8 cellular contexts compared by ENCODE assay signal in the genomic region with DNA sequence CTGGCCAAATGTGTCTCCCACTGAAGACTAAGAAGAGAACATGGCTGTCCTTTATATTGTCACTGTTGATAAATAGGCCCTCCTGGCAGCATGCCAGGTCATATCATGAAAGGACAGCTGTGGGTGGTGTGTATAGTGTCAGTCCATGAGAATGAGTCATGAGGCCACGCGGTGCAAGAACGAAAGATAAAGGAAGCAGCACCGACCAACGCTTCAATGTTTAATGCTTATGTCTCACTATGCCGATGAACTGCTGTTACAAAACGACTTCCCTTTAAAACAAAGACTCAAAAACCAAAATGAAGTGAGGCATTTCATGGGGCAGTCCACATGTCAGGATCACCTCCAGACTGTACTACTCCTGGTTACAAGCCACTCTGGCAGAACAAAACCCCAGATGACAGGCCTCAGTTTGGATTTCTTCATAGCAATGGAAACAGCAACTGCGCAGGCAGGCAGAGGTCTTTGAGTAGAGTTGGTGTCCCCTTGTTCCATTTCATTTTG. TPM values are rescaled to one million over a fixed set of nuclear protein-coding genes. Genes with fewer than 3 reads are reported as not detected.
DNase-seq lines count a peak whose midpoint lies in the region; ATAC-seq, FAIRE-seq and TF ChIP-seq lines count a peak whose summit lies in the region.

No MANE protein-coding gene starts in this region.

- BruUV-seq in endothelial cell of umbilical vein (replicated peaks; lab: Mats Ljungman, UMichigan), result no TSS peak

- ATAC-seq in GM18870 (IDR thresholded peaks at IDR 0.05; ENCODE audit: unreplicated experiment), result no peak

- POLR2A ChIA-PET in endothelial cell of umbilical vein (lab: Charles Lee), result no interaction called here

- TF ChIP-seq POLR2A in endothelial cell of umbilical vein (IDR thresholded peaks at IDR 0.05; ENCODE audit: low read depth, low read length), result no peak

- H4K20me1 ChIP-seq in endothelial cell of umbilical vein (replicated peaks; ENCODE audit: control insufficient read depth, extremely low read depth, insufficient read depth, low read length), result no peaks in the 10 kb centered on the region

- no peaks in the 10 kb centered on the region for H3K79me2 ChIP-seq in ACC112 (ENCODE audit: control insufficient read depth, insufficient read depth, low read length, unreplicated experiment)
- H3K79me2 ChIP-seq in endothelial cell of umbilical vein (ENCODE audit: control insufficient read depth, insufficient read depth, low read length), result no peaks in the 10 kb centered on the region

- H2AFZ ChIP-seq in ACC112 (ENCODE audit: low read length, unreplicated experiment) (peak overlapping the region; percentile 45), endothelial cell of umbilical vein (ENCODE audit: low read depth, low read length) (peak overlapping the region; percentile 52)

- dilution Hi-C loops in endothelial cell of umbilical vein (cut with MboI; ENCODE audit: extremely low pct_ligation_motif_present, low sequenced_read_pairs), result no loop called here

- FAIRE-seq in endothelial cell of umbilical vein (lab: Jason Lieb, UNC) (peak; percentile 93), small intestine (lab: Jason Lieb, UNC) (no peak)

- H3K9me3 ChIP-seq in endothelial cell of umbilical vein (replicated peaks; ENCODE audit: control insufficient read depth, insufficient read depth, low read length) (no peaks in the 10 kb centered on the region), small intestine (ENCODE audit: control insufficient read depth, low read depth) (no peaks in the 10 kb centered on the region)

- CTCF ChIA-PET in endothelial cell of umbilical vein (lab: Charles Lee), result no interaction called here

- intact Hi-C loops in endothelial cell of umbilical vein (cut with micrococcal nuclease), result no loop called here
- intact Hi-C loops in dorsolateral prefrontal cortex (cut with DNase I), result loop anchor here (2.0 to 5.0 kb wide), 2 partner anchors 140 to 141 kb away; no protein-coding TSS in a partner anchor

- no peaks in the 10 kb centered on the region for H3K27me3 ChIP-seq in ACC112 (ENCODE audit: insufficient read depth, low read length)
- no peaks in the 10 kb centered on the region for H3K27me3 ChIP-seq in endothelial cell of umbilical vein (ENCODE audit: control insufficient read depth in 2 of 2, insufficient read depth in 2 of 2, low read length in 2 of 2)
- H3K27me3 ChIP-seq in small intestine (ENCODE audit: control insufficient read depth in 2 of 2, insufficient read depth in 2 of 2, low read length in 2 of 2), result no peaks in the 10 kb centered on the region
- peaks cover 0 to 67% (median 20%) of the 10 kb centered on the region in 45 donors for H3K27me3 ChIP-seq in dorsolateral prefrontal cortex

- H3K9ac ChIP-seq in endothelial cell of umbilical vein (replicated peaks; ENCODE audit: extremely low read depth, insufficient read depth, low read length), result no peak overlapping the region

- H3K4me3 ChIP-seq in ACC112 (ENCODE audit: low read depth, low read length), result peak overlapping the region; percentile 37; the same call in 1 of the 2 replicates
- H3K4me3 ChIP-seq in endothelial cell of umbilical vein (replicated peaks in 1 of 3; ENCODE audit: insufficient read depth in 1 of 3, low read depth in 1 of 3, low read length in 3 of 3), result no peak overlapping the region
- H3K4me3 ChIP-seq in small intestine (ENCODE audit: low read depth in 1 of 2, low read length in 2 of 2), result no peak overlapping the region
- no peak overlapping the region for H3K4me3 ChIP-seq in dorsolateral prefrontal cortex

- peak overlapping the region; percentile 38; the same call in 1 of the 2 replicates for H3K27ac ChIP-seq in ACC112 (ENCODE audit: low read depth, low read length)
- H3K27ac ChIP-seq in endothelial cell of umbilical vein (ENCODE audit: insufficient read depth, low read depth, low read length), result peak overlapping the region; percentile 23
- H3K27ac ChIP-seq in small intestine (ENCODE audit: low read depth in 1 of 2, low read length in 1 of 2), result peak overlapping the region in 1 of 2 donors; percentile 75
- H3K27ac ChIP-seq in dorsolateral prefrontal cortex, result no peak overlapping the region

- no peaks in the 10 kb centered on the region for H3K9me1 ChIP-seq in endothelial cell of umbilical vein (replicated peaks; ENCODE audit: control insufficient read depth, extremely low read depth, insufficient read depth, low read length)

- H3K4me2 ChIP-seq in endothelial cell of umbilical vein (ENCODE audit: insufficient read depth, low read length), result no peak overlapping the region

- TF ChIP-seq CTCF in endothelial cell of umbilical vein (IDR thresholded peaks at IDR 0.05; ENCODE audit: extremely low read depth in 1 of 2, insufficient read depth in 1 of 2, low read depth in 1 of 2, low read length in 2 of 2) (no peak), dorsolateral prefrontal cortex (IDR thresholded peaks at IDR 0.05 in 54 of 56, conservative IDR thresholded peaks at IDR 0.05 in 2 of 56; ENCODE audit: low read depth in 1 of 56, partially characterized antibody in 56 of 56) (no peak)

- no peaks in the 10 kb centered on the region for H3K36me3 ChIP-seq in ACC112 (ENCODE audit: insufficient read depth, low read length)
- H3K36me3 ChIP-seq in endothelial cell of umbilical vein (ENCODE audit: control insufficient read depth in 2 of 2, extremely low read depth in 1 of 2, insufficient read depth in 2 of 2, low read length in 2 of 2), result no peaks in the 10 kb centered on the region
- no peaks in the 10 kb centered on the region for H3K36me3 ChIP-seq in small intestine (ENCODE audit: control insufficient read depth in 2 of 2, insufficient read depth in 2 of 2, low read length in 2 of 2)

- H3K4me1 ChIP-seq in ACC112 (ENCODE audit: control insufficient read depth, insufficient read depth, low read length, unreplicated experiment) (peaks cover 17% of the 10 kb centered on the region), endothelial cell of umbilical vein (ENCODE audit: control insufficient read depth, extremely low read depth, insufficient read depth, low read length) (peaks cover 6% of the 10 kb centered on the region), small intestine (ENCODE audit: control insufficient read depth in 2 of 2, insufficient read depth in 1 of 2, low read depth in 1 of 2, low read length in 1 of 2) (no peaks in the 10 kb centered on the region)

- DNase-seq in NCI-H1092 treated with DMSO at 0.1 percent for 48 hours (lab: John Stamatoyannopoulos, UW), result peak; percentile 34
- DNase-seq in activated CD4-positive, alpha-beta T cell treated with anti-CD3 and anti-CD28 coated beads for 4 hours, result peak; percentile 58 to 69
- DNase-seq in endothelial cell of umbilical vein (ENCODE audit: low read depth, low spot score), result peak; percentile 64
- DNase-seq in small intestine, result peak; percentile 93
- no peak for DNase-seq in dorsolateral prefrontal cortex
- DNase-seq in NCI-H446 (lab: John Stamatoyannopoulos, UW), result no peak

- WGBS in small intestine, 3 donors, result 13 to 35% (median 17%) methylated on average over 8 of the region's 8 CpGs

TF ChIP-seq in endothelial cell of umbilical vein, 7 proteins besides CTCF, POLR2A, EP300 and RAD21:
- TF ChIP-seq JUN (IDR thresholded peaks at IDR 0.05; ENCODE audit: borderline replicate concordance, insufficient read depth, insufficient read length, low read depth), result peak; percentile 49
- TF ChIP-seq POLR2AphosphoS5 (IDR thresholded peaks at IDR 0.05; ENCODE audit: insufficient read depth, low read depth, low read length), result no peak
- TF ChIP-seq FOS (IDR thresholded peaks at IDR 0.05; ENCODE audit: borderline replicate concordance, insufficient read depth, low read length), result no peak
- no peak for TF ChIP-seq MYC (IDR thresholded peaks at IDR 0.05; ENCODE audit: low read depth, low read length)
- TF ChIP-seq, protein P1, sequence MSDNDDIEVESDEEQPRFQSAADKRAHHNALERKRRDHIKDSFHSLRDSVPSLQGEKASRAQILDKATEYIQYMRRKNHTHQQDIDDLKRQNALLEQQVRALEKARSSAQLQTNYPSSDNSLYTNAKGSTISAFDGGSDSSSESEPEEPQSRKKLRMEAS (IDR thresholded peaks at IDR 0.05; ENCODE audit: insufficient read depth, insufficient read length), result no peak
- no peak for TF ChIP-seq EZH2 (IDR thresholded peaks at IDR 0.05; ENCODE audit: borderline replicate concordance, low read depth, low read length, severe bottlenecking)

RNA-seq across cellular contexts. Expression of a gene that starts 5.2 kb away (rescaled TPM):
- total RNA-seq in endothelial cell of umbilical vein (0.75 and 1.8 TPM in 2 replicates), dorsolateral prefrontal cortex (10 to 100 TPM in 41 of 120 experiments, 1 to 10 TPM in 79; 4.4 to 17.2 (median 8.8) TPM)
- polyA plus RNA-seq in endothelial cell of umbilical vein (0.32 and 0.38 TPM in 2 replicates), small intestine (1 to 10 TPM; 1.4 to 2.2 (median 1.6) TPM)
- 0.56 and 0.75 TPM in 2 replicates for polyA plus RNA-seq in endothelial cell of umbilical vein (2011; cell fraction: cytosol; rRNA removed)
- 1.3 TPM in 2 replicates for polyA plus RNA-seq in endothelial cell of umbilical vein (2011; cell fraction: nucleus; rRNA removed)
- 0.56 and 0.80 TPM in 2 replicates for polyA plus RNA-seq in endothelial cell of umbilical vein (2012)
- 0.93 and 1.5 TPM in 2 replicates for polyA minus RNA-seq in endothelial cell of umbilical vein
- 1.7 TPM for polyA minus RNA-seq in endothelial cell of umbilical vein (2011; cell fraction: cytosol; rRNA and poly(A)+ RNA removed)
- polyA minus RNA-seq in endothelial cell of umbilical vein (2011; cell fraction: nucleus; rRNA and poly(A)+ RNA removed), result 0.53 and 1.4 TPM in 2 replicates

RNA-seq across cellular contexts. Expression of a gene that starts 41.2 kb away (rescaled TPM):
- 17.2 and 19.2 TPM in 2 replicates for total RNA-seq in endothelial cell of umbilical vein
- polyA plus RNA-seq in endothelial cell of umbilical vein, result 8.7 and 11.5 TPM in 2 replicates
- 10.0 and 10.3 TPM in 2 replicates for polyA plus RNA-seq in endothelial cell of umbilical vein (2011; cell fraction: cytosol; rRNA removed)
- 4.9 and 9.2 TPM in 2 replicates for polyA plus RNA-seq in endothelial cell of umbilical vein (2011; cell fraction: nucleus; rRNA removed)
- 17.4 and 20.5 TPM in 2 replicates for polyA plus RNA-seq in endothelial cell of umbilical vein (2012)
- 6.9 and 8.3 TPM in 2 replicates for polyA minus RNA-seq in endothelial cell of umbilical vein
- polyA minus RNA-seq in endothelial cell of umbilical vein (2011; cell fraction: cytosol; rRNA and poly(A)+ RNA removed), result 18.2 TPM
- polyA minus RNA-seq in endothelial cell of umbilical vein (2011; cell fraction: nucleus; rRNA and poly(A)+ RNA removed), result 4.2 and 5.9 TPM in 2 replicates
- 10 to 100 TPM; 16.5 to 32.4 (median 25.3) TPM for polyA plus RNA-seq in small intestine
- 10 to 100 TPM; 13.0 to 40.7 (median 25.0) TPM for total RNA-seq in dorsolateral prefrontal cortex

Comparison
In these comparisons a context has a peak if more than half of its experiments do, and no peak if none do; other contexts are left out.
1. H3K27ac ChIP-seq: peak in ACC112 (single experiment) and endothelial cell of umbilical vein (single experiment); none in dorsolateral prefrontal cortex (0 of 59).
2. DNase-seq: peak in NCI-H1092 treated with DMSO at 0.1 percent for 48 hours (single experiment), activated CD4-positive, alpha-beta T cell treated with anti-CD3 and anti-CD28 coated beads for 4 hours (2 of 2), endothelial cell of umbilical vein (single experiment) and small intestine (single experiment); none in dorsolateral prefrontal cortex (0 of 10) and NCI-H446 (0 of 2).